9 cellular contexts compared by ENCODE assay signal in genomic region chr19:30227071-30227621, GRCh38.
DNase-seq lines count a peak whose midpoint lies in the region; ATAC-seq, FAIRE-seq and TF ChIP-seq lines count a peak whose summit lies in the region.
"Had no signal": no experiment of that assay in that cellular context is flagged by ENCODE, and none has a peak within 500 bp of the region (broad histone marks: within the 10 kb centered on the region; RNA-seq: fewer than 3 reads in every experiment).

No MANE protein-coding gene starts in this region.

- H3K4me3 ChIP-seq in MM.1S (ENCODE audit: low read length) (peak overlapping the region; percentile 42; the same call in 1 of the 2 replicates), endothelial cell of umbilical vein (replicated peaks in 1 of 3; ENCODE audit: insufficient read depth in 1 of 3, low read depth in 1 of 3, low read length in 3 of 3) (peak overlapping the region; percentile 15 to 40 (median 40)), neural progenitor cell (peak overlapping the region; percentile 71)

- no peaks in the 10 kb centered on the region for H3K9me2 ChIP-seq in MM.1S (replicated peaks; ENCODE audit: insufficient read depth, low read length)

- POLR2A ChIA-PET in endothelial cell of umbilical vein (lab: Charles Lee) = no interaction called here

- peaks cover 2% of the 10 kb centered on the region for H3K9me3 Mint-ChIP-seq in neural progenitor cell

- peaks cover 31% of the 10 kb centered on the region for H3K27me3 Mint-ChIP-seq in neural progenitor cell (ENCODE audit: insufficient read depth, low read depth)

- TF ChIP-seq CTCF in MM.1S (IDR thresholded peaks at IDR 0.05; ENCODE audit: low read length) (no peak), endothelial cell of umbilical vein (IDR thresholded peaks at IDR 0.05; ENCODE audit: extremely low read depth in 1 of 2, insufficient read depth in 1 of 2, low read depth in 1 of 2, low read length in 2 of 2) (no peak), neural progenitor cell (IDR thresholded peaks at IDR 0.05) (no peak), GM13977 (IDR thresholded peaks at IDR 0.05; ENCODE audit: extremely low read depth, insufficient read depth, missing control alignments) (no peak)

- H3K36me3 ChIP-seq in MM.1S (replicated peaks; ENCODE audit: insufficient read depth, low read length) = no peaks in the 10 kb centered on the region
- H3K36me3 ChIP-seq in endothelial cell of umbilical vein (ENCODE audit: control insufficient read depth in 2 of 2, extremely low read depth in 1 of 2, insufficient read depth in 2 of 2, low read length in 2 of 2) = no peaks in the 10 kb centered on the region
- H3K36me3 ChIP-seq in neural progenitor cell = no peaks in the 10 kb centered on the region

- H3K36me3 Mint-ChIP-seq in neural progenitor cell = no peaks in the 10 kb centered on the region

- H3K4me3 Mint-ChIP-seq in neural progenitor cell = peak overlapping the region; percentile 95

- H3K79me2 ChIP-seq in MM.1S (ENCODE audit: low read length) = no peaks in the 10 kb centered on the region
- H3K79me2 ChIP-seq in endothelial cell of umbilical vein (ENCODE audit: control insufficient read depth, insufficient read depth, low read length) = no peaks in the 10 kb centered on the region
- no peaks in the 10 kb centered on the region for H3K79me2 ChIP-seq in neural progenitor cell (ENCODE audit: low read depth)

- BruUV-seq in endothelial cell of umbilical vein (replicated peaks; lab: Mats Ljungman, UMichigan) = no TSS peak

- DNase-seq in MM.1S (no peak), endothelial cell of umbilical vein (ENCODE audit: low read depth, low spot score) (peak; percentile 1), neural progenitor cell (ENCODE audit: low spot score) (peak; percentile 67), GM13977 (ENCODE audit: low spot score) (no peak), dedifferentiated amniotic fluid mesenchymal stem cell (ENCODE audit: extremely low spot score) (no peak)

- peaks cover 51% of the 10 kb centered on the region for H3K4me1 Mint-ChIP-seq in neural progenitor cell

- peak overlapping the region; percentile 66 for H3K4me2 ChIP-seq in MM.1S (ENCODE audit: low read depth, low read length)
- H3K4me2 ChIP-seq in endothelial cell of umbilical vein (ENCODE audit: insufficient read depth, low read length) = peak overlapping the region; percentile 70
- peak overlapping the region; percentile 99 for H3K4me2 ChIP-seq in neural progenitor cell

- FAIRE-seq in endothelial cell of umbilical vein (lab: Jason Lieb, UNC) = no peak
- FAIRE-seq: TTC549 had no signal

- CTCF ChIA-PET in endothelial cell of umbilical vein (lab: Charles Lee) = no interaction called here

- H2AFZ ChIP-seq in MM.1S (ENCODE audit: low read length) = peak overlapping the region; percentile 23; the same call in 1 of the 2 replicates
- H2AFZ ChIP-seq in endothelial cell of umbilical vein (ENCODE audit: low read depth, low read length) = peak overlapping the region; percentile 71
- H2AFZ ChIP-seq in neural progenitor cell (replicated peaks) = peak overlapping the region; percentile 97

- H3F3A ChIP-seq in MM.1S (ENCODE audit: insufficient read depth, low read length) (no peaks in the 10 kb centered on the region), neural progenitor cell (ENCODE audit: low read depth) (peaks cover 52% of the 10 kb centered on the region)

- in situ Hi-C loops in GM13977 (cut with MboI; ENCODE audit: low pct_unique_long_range_greater_than_20kb, low sequenced_read_pairs, unreplicated experiment) = no loop called here

- dilution Hi-C loops in endothelial cell of umbilical vein (cut with MboI; ENCODE audit: extremely low pct_ligation_motif_present, low sequenced_read_pairs) = no loop called here

- H3K27me3 ChIP-seq in MM.1S (replicated peaks; ENCODE audit: insufficient read depth, low read length) (peaks cover 87% of the 10 kb centered on the region), endothelial cell of umbilical vein (ENCODE audit: control insufficient read depth in 2 of 2, insufficient read depth in 2 of 2, low read length in 2 of 2) (peaks cover 44 to 69% of the 10 kb centered on the region in 2 experiments), neural progenitor cell (peaks cover 100% of the 10 kb centered on the region)

- H3K27ac Mint-ChIP-seq in neural progenitor cell = peak overlapping the region; percentile 75

- H3K27ac ChIP-seq in MM.1S (ENCODE audit: low read length) (no peak overlapping the region), endothelial cell of umbilical vein (ENCODE audit: insufficient read depth, low read depth, low read length) (no peak overlapping the region), neural progenitor cell (no peak overlapping the region)

- ATAC-seq in GM19351 (IDR thresholded peaks at IDR 0.05; ENCODE audit: unreplicated experiment) (peak; percentile 24), HG02885 (IDR thresholded peaks at IDR 0.05; ENCODE audit: poor library complexity, unreplicated experiment) (no peak), HG03378 (IDR thresholded peaks at IDR 0.05; ENCODE audit: unreplicated experiment) (no peak)

- intact Hi-C loops in endothelial cell of umbilical vein (cut with micrococcal nuclease) = loop anchor here (1.0 kb wide), 1 partner anchor 423 kb away; no protein-coding TSS in a partner anchor

- H3K4me1 ChIP-seq in MM.1S (ENCODE audit: low read length) = no peaks in the 10 kb centered on the region
- no peaks in the 10 kb centered on the region for H3K4me1 ChIP-seq in endothelial cell of umbilical vein (ENCODE audit: control insufficient read depth, extremely low read depth, insufficient read depth, low read length)
- H3K4me1 ChIP-seq in neural progenitor cell = peaks cover 40% of the 10 kb centered on the region

- no peak overlapping the region for H3K9ac ChIP-seq in MM.1S (ENCODE audit: low read length)
- H3K9ac ChIP-seq in endothelial cell of umbilical vein (replicated peaks; ENCODE audit: extremely low read depth, insufficient read depth, low read length) = no peak overlapping the region
- H3K9ac ChIP-seq in neural progenitor cell = no peak overlapping the region

- no peaks in the 10 kb centered on the region for H3K9me1 ChIP-seq in endothelial cell of umbilical vein (replicated peaks; ENCODE audit: control insufficient read depth, extremely low read depth, insufficient read depth, low read length)

- TF ChIP-seq POLR2A in endothelial cell of umbilical vein (IDR thresholded peaks at IDR 0.05; ENCODE audit: low read depth, low read length) = no peak

- H4K20me1 ChIP-seq in MM.1S (ENCODE audit: insufficient read depth, low read length) = no peaks in the 10 kb centered on the region
- H4K20me1 ChIP-seq in endothelial cell of umbilical vein (replicated peaks; ENCODE audit: control insufficient read depth, extremely low read depth, insufficient read depth, low read length) = no peaks in the 10 kb centered on the region
- peaks cover 23% of the 10 kb centered on the region for H4K20me1 ChIP-seq in neural progenitor cell (ENCODE audit: low read depth)

- H3K9me3 ChIP-seq in MM.1S (replicated peaks; ENCODE audit: insufficient read depth, low read length) = no peaks in the 10 kb centered on the region
- H3K9me3 ChIP-seq in endothelial cell of umbilical vein (replicated peaks; ENCODE audit: control insufficient read depth, insufficient read depth, low read length) = no peaks in the 10 kb centered on the region
- no peaks in the 10 kb centered on the region for H3K9me3 ChIP-seq in neural progenitor cell (ENCODE audit: low read depth)

TF ChIP-seq in endothelial cell of umbilical vein, 7 proteins besides CTCF, POLR2A, EP300 and RAD21:
- no peak for TF ChIP-seq EZH2 (IDR thresholded peaks at IDR 0.05; ENCODE audit: borderline replicate concordance, low read depth, low read length, severe bottlenecking)
- TF ChIP-seq JUN (IDR thresholded peaks at IDR 0.05; ENCODE audit: borderline replicate concordance, insufficient read depth, insufficient read length, low read depth) = no peak
- TF ChIP-seq POLR2AphosphoS5 (IDR thresholded peaks at IDR 0.05; ENCODE audit: insufficient read depth, low read depth, low read length) = no peak
- no peak for TF ChIP-seq MYC (IDR thresholded peaks at IDR 0.05; ENCODE audit: low read depth, low read length)

Comparison
In these comparisons a context has a peak if more than half of its experiments do, and no peak if none do; other contexts are left out.
1. DNase-seq: peak in endothelial cell of umbilical vein (single experiment) and neural progenitor cell (single experiment); none in MM.1S (single experiment), GM13977 (single experiment) and dedifferentiated amniotic fluid mesenchymal stem cell (single experiment).
2. H2AFZ ChIP-seq: peak in every context shown above with its lines; median percentile 97 in neural progenitor cell; 71 in endothelial cell of umbilical vein; 23 in MM.1S.
3. Peak in every context shown above with its lines, with median percentiles within 50 percentile points of each other: H3K4me2 ChIP-seq and H3K4me3 ChIP-seq.